27 cellular contexts compared by ENCODE assay signal in the genomic region with DNA sequence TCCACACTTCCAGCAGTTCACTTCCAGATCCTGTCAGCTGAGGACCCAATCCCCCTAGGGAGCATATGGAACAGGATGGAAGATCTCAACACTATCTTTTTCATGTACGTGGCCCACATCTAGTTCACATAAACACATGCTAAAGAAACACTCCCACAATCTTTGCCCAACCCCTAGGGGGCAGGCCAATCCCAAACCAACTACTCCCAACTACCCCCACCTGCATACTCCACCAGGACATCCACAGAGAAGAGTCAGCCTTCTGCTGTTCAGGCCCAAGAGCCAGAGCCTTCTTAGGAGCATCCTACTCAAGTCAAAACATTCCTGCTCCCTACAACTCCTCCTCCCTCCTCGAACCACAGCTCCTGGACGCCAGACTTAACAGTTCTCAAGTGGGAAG. TPM values are rescaled to one million over a fixed set of nuclear protein-coding genes. Genes with fewer than 3 reads are reported as not detected.
DNase-seq lines count a peak whose midpoint lies in the region; ATAC-seq, FAIRE-seq and TF ChIP-seq lines count a peak whose summit lies in the region.
"Had no signal": no experiment of that assay in that cellular context is flagged by ENCODE, and none has a peak within 500 bp of the region (broad histone marks: within the 10 kb centered on the region; RNA-seq: fewer than 3 reads in every experiment).

No MANE protein-coding gene starts in this region.

- H3K4me1 ChIP-seq in A673 (ENCODE audit: insufficient read depth, low read length, poor library complexity, severe bottlenecking) = no peaks in the 10 kb centered on the region
- H3K4me1 ChIP-seq in GM23338 (ENCODE audit: insufficient read depth) = peaks cover 4% of the 10 kb centered on the region; the same call in 1 of the 2 replicates
- H3K4me1 ChIP-seq: SJSA1 had no signal

- no peak overlapping the region for H3K4me3 Mint-ChIP-seq in GM23338
- H3K4me3 Mint-ChIP-seq in WTC11 = no peak overlapping the region
- H3K4me3 Mint-ChIP-seq: activated naive CD4-positive, alpha-beta T cell treated with anti-CD3 and anti-CD28 coated beads, Interleukin-2, amount 50 U/mL, for 24 hours; CD14-positive monocyte had no signal

- no peak for FAIRE-seq in GM12892 (lab: Jason Lieb, UNC)
- FAIRE-seq: HTR-8/SVneo had no signal

- H3K27ac Mint-ChIP-seq in GM23338 = no peak overlapping the region
- no peak overlapping the region for H3K27ac Mint-ChIP-seq in WTC11
- H3K27ac Mint-ChIP-seq: activated naive CD4-positive, alpha-beta T cell treated with anti-CD3 and anti-CD28 coated beads, Interleukin-2, amount 50 U/mL, for 24 hours had no signal

- peaks cover 3% of the 10 kb centered on the region for H3K27me3 ChIP-seq in A673 (replicated peaks; ENCODE audit: insufficient read depth, low read depth, low read length, poor library complexity)
- no peaks in the 10 kb centered on the region for H3K27me3 ChIP-seq in GM23338 (ENCODE audit: insufficient read depth)
- H3K27me3 ChIP-seq: hepatocyte had no signal

- POLR2A ChIA-PET in A673 (lab: Charles Lee; ENCODE audit: low non-redundant PET) (no interaction called here), WTC11 (lab: Charles Lee) (no interaction called here), RWPE1 (lab: Yijun Ruan, JAX; ENCODE audit: low non-redundant PET) (no interaction called here)

- H3K36me3 ChIP-seq in A673 (ENCODE audit: insufficient read depth, low read length, poor library complexity, severe bottlenecking) (no peaks in the 10 kb centered on the region), GM23338 (ENCODE audit: insufficient read depth) (no peaks in the 10 kb centered on the region)
- H3K36me3 ChIP-seq: SJSA1 had no signal

- no peaks in the 10 kb centered on the region for H3K9me3 ChIP-seq in A673 (ENCODE audit: low read depth, low read length, poor library complexity, severe bottlenecking)
- H3K9me3 ChIP-seq: SJSA1 had no signal

- H3K4me3 ChIP-seq in A673 (ENCODE audit: low read depth, low read length, poor library complexity, severe bottlenecking) (no peak overlapping the region), GM23338 (no peak overlapping the region)
- H3K4me3 ChIP-seq: hepatocyte, PC-9, SJSA1 had no signal

- peaks cover 14% of the 10 kb centered on the region for H3K9me2 ChIP-seq in GM23338 (ENCODE audit: insufficient read depth)

- intact Hi-C loops in A673 (cut with micrococcal nuclease; ENCODE audit: unreplicated experiment) = no loop called here

- no peaks in the 10 kb centered on the region for H3K79me2 ChIP-seq in GM23338 (replicated peaks; ENCODE audit: insufficient read depth)
- H3K79me2 ChIP-seq: hepatocyte had no signal

- H3K27ac ChIP-seq in A673 (ENCODE audit: low read depth, low read length, poor library complexity, severe bottlenecking) = no peak overlapping the region
- no peak overlapping the region for H3K27ac ChIP-seq in GM23338 (ENCODE audit: low read depth)
- no peak overlapping the region for H3K27ac ChIP-seq in RWPE1
- H3K27ac ChIP-seq: hepatocyte, PC-9, SJSA1 had no signal

- no peak overlapping the region for H2AFZ ChIP-seq in GM23338
- H2AFZ ChIP-seq: hepatocyte, PC-9 had no signal

- BruUV-seq in A673 (replicated peaks; lab: Mats Ljungman, UMichigan) = no TSS peak

- peaks cover 15% of the 10 kb centered on the region for H3K9me3 Mint-ChIP-seq in GM23338
- H3K9me3 Mint-ChIP-seq in WTC11 = peaks cover 15% of the 10 kb centered on the region
- H3K9me3 Mint-ChIP-seq: activated naive CD4-positive, alpha-beta T cell treated with anti-CD3 and anti-CD28 coated beads, Interleukin-2, amount 50 U/mL, for 24 hours had no signal

- CTCF ChIA-PET in A673 (lab: Charles Lee) (no interaction called here), WTC11 (lab: Charles Lee) (interaction anchor here (0.8 to 1.7 kb wide), 3 partner anchors 9 to 17 kb away, joined by 3 to 6 read pairs (median 3); no protein-coding TSS in a partner anchor), RWPE1 (lab: Yijun Ruan, JAX) (no interaction called here)

- H4K20me1 ChIP-seq in GM23338 (replicated peaks; ENCODE audit: insufficient read depth) = no peaks in the 10 kb centered on the region

- no peaks in the 10 kb centered on the region for H3F3A ChIP-seq in GM23338 (replicated peaks; ENCODE audit: low read depth)

- H3K4me1 Mint-ChIP-seq in GM23338 (peaks cover 21% of the 10 kb centered on the region), WTC11 (peaks cover 47% of the 10 kb centered on the region)
- H3K4me1 Mint-ChIP-seq: activated naive CD4-positive, alpha-beta T cell treated with anti-CD3 and anti-CD28 coated beads, Interleukin-2, amount 50 U/mL, for 24 hours had no signal

- TF ChIP-seq CTCF in A673 (conservative IDR thresholded peaks at IDR 0.05; ENCODE audit: low read depth, low read length) (0 out of 2 replicates have a peak, but pooled peaks have one; percentile 20), GM23338 (conservative IDR thresholded peaks at IDR 0.05; ENCODE audit: low read depth in 2 of 2) (peak; percentile 45 to 48), WTC11 (IDR thresholded peaks at IDR 0.05) (no peak), RWPE1 (conservative IDR thresholded peaks at IDR 0.05; ENCODE audit: low read depth) (no peak)

- DNase-seq in A673 (ENCODE audit: low spot score) (no peak), GM23338 (ENCODE audit: low spot score) (no peak), WTC11 (ENCODE audit: low spot score) (no peak), left lobe of liver (ENCODE audit: low spot score) (no peak), GM12892 (ENCODE audit: insufficient read length) (no peak), RWPE1 (ENCODE audit: low spot score) (no peak), medulla oblongata (ENCODE audit: extremely low spot score) (no peak)
- DNase-seq: ACHN; activated CD4-positive, CD25-positive, alpha-beta regulatory T cell; DMS 273 treated with DMSO at 0.1 percent for 48 hours; effector CD8-positive, alpha-beta T cell; NCI-H1417 treated with DMSO at 0.1 percent for 48 hours; NCI-H526 treated with DMSO at 0.1 percent for 48 hours; PC-9; stimulated activated CD4-positive, alpha-beta T cell treated with anti-CD3 and anti-CD28 coated beads, Interleukin-12 subunit alpha, Interleukin-12 subunit beta, amount 100 ng/mL, for 4 hours; stimulated activated CD8-positive, alpha-beta memory T cell treated with anti-CD3 and anti-CD28 coated beads, Interleukin-4, amount 100 ng/mL, for 48 hours had no signal

- no peak for TF ChIP-seq POLR2A in GM12892 (IDR thresholded peaks at IDR 0.05; ENCODE audit: low read depth, low read length)

- H3K36me3 Mint-ChIP-seq in GM23338 (ENCODE audit: low read depth) = peaks cover 16% of the 10 kb centered on the region
- peaks cover 18% of the 10 kb centered on the region for H3K36me3 Mint-ChIP-seq in WTC11
- H3K36me3 Mint-ChIP-seq: activated naive CD4-positive, alpha-beta T cell treated with anti-CD3 and anti-CD28 coated beads, Interleukin-2, amount 50 U/mL, for 24 hours; CD14-positive monocyte had no signal

- H3K27me3 Mint-ChIP-seq in GM23338 (ENCODE audit: insufficient read depth, low read depth, poor library complexity) (peaks cover 6% of the 10 kb centered on the region), WTC11 (ENCODE audit: low read depth) (peaks cover 17% of the 10 kb centered on the region)

- H3K4me2 ChIP-seq in GM23338 = no peak overlapping the region
- H3K4me2 ChIP-seq: hepatocyte, PC-9 had no signal

- 0 out of 3 replicates have a peak, but pooled peaks have one; percentile 25 for ATAC-seq in GM23338
- peak; percentile 72 for ATAC-seq in WTC11
- peak; percentile 72 for ATAC-seq in left lobe of liver
- ATAC-seq in HG03139 (IDR thresholded peaks at IDR 0.05; ENCODE audit: unreplicated experiment) = no peak

TF ChIP-seq in GM23338, 12 proteins besides CTCF, POLR2A, EP300 and RAD21 (continues in another document):
- TF ChIP-seq CREB1 (CRISPR knock-in tag; IDR thresholded peaks at IDR 0.05; ENCODE audit: low read depth) (no peak), ZNF331 (CRISPR knock-in tag; IDR thresholded peaks at IDR 0.05; ENCODE audit: low read depth) (no peak), STAT1 (IDR thresholded peaks at IDR 0.05; ENCODE audit: unreplicated experiment) (no peak), JUNB (IDR thresholded peaks at IDR 0.05; ENCODE audit: unreplicated experiment) (no peak), POLR2AphosphoS5 (IDR thresholded peaks at IDR 0.05; ENCODE audit: low read depth) (no peak), EZH2phosphoT487 (IDR thresholded peaks at IDR 0.05; ENCODE audit: unreplicated experiment) (no peak), EZH2 (IDR thresholded peaks at IDR 0.05; ENCODE audit: low read depth, unreplicated experiment) (no peak)

TF ChIP-seq in WTC11, 78 proteins besides CTCF, POLR2A, EP300 and RAD21:
- TF ChIP-seq, protein P1, sequence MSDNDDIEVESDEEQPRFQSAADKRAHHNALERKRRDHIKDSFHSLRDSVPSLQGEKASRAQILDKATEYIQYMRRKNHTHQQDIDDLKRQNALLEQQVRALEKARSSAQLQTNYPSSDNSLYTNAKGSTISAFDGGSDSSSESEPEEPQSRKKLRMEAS (CRISPR knock-in tag; IDR thresholded peaks at IDR 0.05) = no peak
- TF ChIP-seq TCF7 (CRISPR knock-in tag; IDR thresholded peaks at IDR 0.05; ENCODE audit: low read depth) = no peak

RNA-seq across cellular contexts. Expression of a gene that starts 5.6 kb away (rescaled TPM):
- total RNA-seq in A673 (2021) (not detected in 2 replicates), WTC11 (2021) (0.22 to 0.64 TPM (median 0.27 TPM) in 3 replicates), left lobe of liver (20.6 TPM)
- 0.10 TPM in 1 of 2 replicates, not detected in the other for total RNA-seq in GM23338 (2014; rRNA removed; shearing (Covaris generic))
- 0.07 and 0.10 TPM in 2 replicates for polyA plus RNA-seq in GM23338 (2016; fragmentation: Nextera tagmentation; extraction: Ambion mirVana)
- polyA plus RNA-seq in GM12892 (2012; ENCODE audit: missing spikeins) = not detected
- total RNA-seq: chondrocyte; fibroblast of lung; kidney epithelial cell; PC-9; SJSA1; subcutaneous adipose tissue; T-helper 2 cell treated with Interferon-gamma antibody and Interleukin-4, amounts not matched to agents 100 ng/mL and 5 ng/mL, for 36 hours had no signal
- polyA plus RNA-seq: fibroblast of lung had no signal

Comparison
In these comparisons a context has a peak if more than half of its experiments do, and no peak if none do; other contexts are left out.
1. CTCF ChIP-seq: peak in A673 (single experiment) and GM23338 (2 of 2); none in WTC11 (single experiment) and RWPE1 (single experiment).
2. RNA of a gene that starts 5.6 kb away (total RNA-seq): 20.6 TPM in left lobe of liver (single experiment); 0.22 to 0.64 TPM in WTC11, 0.10 TPM in GM23338 and not detected in A673; every median in the first group is over 10 times any median in the second.